In genomic region chr22:19122752-19123492, GRCh38 we compare ENCODE assay signal across 8 cellular contexts. TPM values are rescaled to one million over a fixed set of nuclear protein-coding genes. Genes with fewer than 3 reads are reported as not detected.
A peak's percentile ranks its signal among the peaks of the same experiment; 100 is the strongest.
DNase-seq lines count a peak whose midpoint lies in the region; ATAC-seq, FAIRE-seq and TF ChIP-seq lines count a peak whose summit lies in the region.

No MANE protein-coding gene starts in this region.

- no peak overlapping the region for H2AK9ac ChIP-seq in IMR-90 (replicated peaks; ENCODE audit: low read depth, low read length, poor library complexity)

- no peak overlapping the region for H2AK5ac ChIP-seq in IMR-90 (ENCODE audit: low read depth, low read length)

- intact Hi-C loops in Calu3 (cut with micrococcal nuclease; ENCODE audit: unreplicated experiment) (no loop called here), IMR-90 (cut with micrococcal nuclease) (loop anchor here (5.0 kb wide), 1 partner anchor 61 kb away; no protein-coding TSS in a partner anchor), K562 (cut with micrococcal nuclease) (loop anchor here (1.0 to 10.0 kb wide), 6 partner anchors 14 to 502 kb away; partner anchors contain the start of genes CDC45, ESS2, HIRA and MRPL40)

- H2BK15ac ChIP-seq in IMR-90 (ENCODE audit: low read depth, low read length), result no peak overlapping the region

- peaks cover 39% of the 10 kb centered on the region for H4K20me1 ChIP-seq in IMR-90 (ENCODE audit: insufficient read depth, low read length)
- peaks cover 38% of the 10 kb centered on the region for H4K20me1 ChIP-seq in K562 (replicated peaks; ENCODE audit: control insufficient read depth, insufficient read depth, low read length)

- DNase-seq in Calu3 (peak; percentile 23), IMR-90 (peak; percentile 5), K562 (ENCODE audit: extremely low read depth in 1 of 4, low spot score in 3 of 4) (peak in 2 of 4 experiments; percentile 65 to 75), kidney epithelial cell (ENCODE audit: low read depth) (no peak), GDM1 (lab: John Stamatoyannopoulos, UW) (no peak), HK-2 (ENCODE audit: unreplicated experiment) (no peak)
- no peak for DNase-seq in activated CD8-positive, alpha-beta memory T cell treated with anti-CD3 and anti-CD28 coated beads, Interleukin-2, amount 50 U/mL, for 48 hours

- H2AFZ ChIP-seq in IMR-90 (replicated peaks; ENCODE audit: low read length, poor library complexity) (peak overlapping the region; percentile 80), K562 (ENCODE audit: low read depth, low read length) (peak overlapping the region; percentile 90)

- no peaks in the 10 kb centered on the region for H3K27me3 Mint-ChIP-seq in Calu3 (ENCODE audit: unreplicated experiment)

- H2BK5ac ChIP-seq in IMR-90 (ENCODE audit: low read depth, low read length, poor library complexity, severe bottlenecking), result no peak overlapping the region

- peaks cover 29% of the 10 kb centered on the region for H3K36me3 Mint-ChIP-seq in Calu3 (ENCODE audit: insufficient read depth, unreplicated experiment)

- peaks cover 2% of the 10 kb centered on the region; the same call in 1 of the 2 replicates for H3K36me3 ChIP-seq in IMR-90 (ENCODE audit: control insufficient read depth, insufficient read depth, low read length)
- H3K36me3 ChIP-seq in K562 (ENCODE audit: control insufficient read depth, insufficient read depth, low read length), result peaks cover 23% of the 10 kb centered on the region
- peaks cover 1% of the 10 kb centered on the region for H3K36me3 ChIP-seq in kidney epithelial cell (ENCODE audit: control insufficient read depth, insufficient read depth, low read length)
- peaks cover 0 to 4% (median 0%) of the 10 kb centered on the region in 5 donors for H3K36me3 ChIP-seq in subcutaneous abdominal adipose tissue (ENCODE audit: control insufficient read depth in 5 of 5, insufficient read depth in 5 of 5, low read length in 5 of 5)

- FAIRE-seq in K562 (lab: Jason Lieb, UNC), result no peak

- H3K4me3 ChIP-seq in IMR-90 (ENCODE audit: insufficient read depth, low read depth, low read length) (peak overlapping the region; percentile 25), K562 (peak overlapping the region; percentile 77), kidney epithelial cell (ENCODE audit: low read depth, low read length) (peak overlapping the region; percentile 53), subcutaneous abdominal adipose tissue (ENCODE audit: low read depth in 1 of 5, low read length in 5 of 5) (peak overlapping the region; percentile 61 to 95 (median 65))

- peak overlapping the region in 1 of 2 experiments; percentile 46; a peak in 1 of 4 replicates for H4K8ac ChIP-seq in IMR-90 (ENCODE audit: low read depth in 2 of 2, low read length in 2 of 2)

- TF ChIP-seq POLR2A in IMR-90 (IDR thresholded peaks at IDR 0.05; ENCODE audit: low read depth, low read length) (no peak), K562 (conservative IDR thresholded peaks at IDR 0.05) (no peak)

- H3K27me3 ChIP-seq in IMR-90 (ENCODE audit: control insufficient read depth, insufficient read depth, low read length) (no peaks in the 10 kb centered on the region), K562 (ENCODE audit: control insufficient read depth in 2 of 2, insufficient read depth in 2 of 2, low read length in 2 of 2) (peaks cover 18 to 30% of the 10 kb centered on the region in 2 experiments; a peak in 4 of 5 replicates), kidney epithelial cell (ENCODE audit: control insufficient read depth, insufficient read depth, low read length) (no peaks in the 10 kb centered on the region), subcutaneous abdominal adipose tissue (ENCODE audit: control insufficient read depth in 5 of 5, insufficient read depth in 4 of 5, low read length in 5 of 5) (no peaks in the 10 kb centered on the region)

- peaks cover 18% of the 10 kb centered on the region for H3K9me1 ChIP-seq in IMR-90 (ENCODE audit: insufficient read depth, low read length)
- H3K9me1 ChIP-seq in K562 (ENCODE audit: control insufficient read depth, insufficient read depth, low read length), result peaks cover 10% of the 10 kb centered on the region

- H4K5ac ChIP-seq in IMR-90 (ENCODE audit: low read depth, low read length), result peak overlapping the region; percentile 12; the same call in 1 of the 2 replicates

- no peak overlapping the region for H2BK20ac ChIP-seq in IMR-90 (ENCODE audit: low read depth, low read length)

- no peak overlapping the region for H3K18ac ChIP-seq in IMR-90 (ENCODE audit: low read depth, low read length)

- dilution Hi-C loops in IMR-90 (cut with HindIII; ENCODE audit: low sequenced_read_pairs, unreplicated experiment), result no loop called here

- peak overlapping the region; percentile 85 for H3K4me3 Mint-ChIP-seq in Calu3 (ENCODE audit: low read depth, unreplicated experiment)

- H3K4me1 ChIP-seq in IMR-90 (ENCODE audit: control insufficient read depth, insufficient read depth, low read length) (peaks cover 16% of the 10 kb centered on the region), K562 (replicated peaks in 1 of 2; ENCODE audit: control insufficient read depth in 2 of 2, insufficient read depth in 2 of 2, low read length in 2 of 2) (peaks cover 30 to 55% of the 10 kb centered on the region in 2 experiments), subcutaneous abdominal adipose tissue (ENCODE audit: control insufficient read depth in 5 of 5, insufficient read depth in 5 of 5, low read length in 5 of 5) (peaks cover 9 to 51% (median 43%) of the 10 kb centered on the region in 5 donors)

- H3K79me1 ChIP-seq in IMR-90 (ENCODE audit: low read depth in 1 of 2, low read length in 2 of 2), result peaks cover 13 to 37% of the 10 kb centered on the region in 2 experiments

- ATAC-seq in IMR-90 (ENCODE audit: low read depth) (peak; percentile 15), K562 (peak; percentile 22)

- H3K9me3 ChIP-seq in IMR-90 (ENCODE audit: control insufficient read depth, insufficient read depth, low read length) (no peaks in the 10 kb centered on the region), K562 (replicated peaks; ENCODE audit: control insufficient read depth, insufficient read depth, low read depth, low read length) (no peaks in the 10 kb centered on the region), subcutaneous abdominal adipose tissue (ENCODE audit: control insufficient read depth in 5 of 5, low read length in 5 of 5) (no peaks in the 10 kb centered on the region)

- H3K9ac ChIP-seq in IMR-90 (ENCODE audit: low read depth, low read length) (peak overlapping the region; percentile 21; the same call in 1 of the 2 replicates), K562 (ENCODE audit: insufficient read depth in 1 of 2, low read depth in 2 of 2, low read length in 2 of 2) (peak overlapping the region; percentile 50 to 89; a peak in 3 of 4 replicates), subcutaneous abdominal adipose tissue (ENCODE audit: low read length in 5 of 5) (peak overlapping the region in 4 of 5 donors; percentile 30 to 79 (median 66))

- 0 out of 2 replicates have a peak, but pooled peaks have one; percentile 5 for TF ChIP-seq EP300 in K562 (IDR thresholded peaks at IDR 0.05; ENCODE audit: low read length)

- POLR2A ChIA-PET in IMR-90 (lab: Charles Lee; ENCODE audit: unreplicated experiment) (no interaction called here), K562 (lab: Yijun Ruan, JAX) (interaction anchor here (0.6 to 9.0 kb wide), 19 partner anchors 8 to 1473 kb away, joined by 3 to 67 read pairs (median 4); partner anchors contain the start of gene ESS2)

- no peak overlapping the region for H4K91ac ChIP-seq in IMR-90 (ENCODE audit: insufficient read depth, low read depth, low read length)

- H3K9me3 Mint-ChIP-seq in Calu3 (ENCODE audit: low read depth, unreplicated experiment), result no peaks in the 10 kb centered on the region

- CTCF ChIA-PET in Calu3 (lab: Charles Lee), result interaction anchor here (0.6 kb wide), 1 partner anchor 56 kb away, joined by 6 read pairs; the partner anchor contains the start of gene SLC25A1
- CTCF ChIA-PET in IMR-90 (lab: Yijun Ruan, JAX), result interaction anchor here (0.6 kb wide), 1 partner anchor 22 kb away, joined by 3 read pairs; the partner anchor contains the start of gene ESS2
- CTCF ChIA-PET in K562 (lab: Yijun Ruan, JAX; ENCODE audit: low intra/inter-chr PET ratio), result interaction anchor here (0.6 kb wide), 1 partner anchor 831 kb away, joined by 5 read pairs; no protein-coding TSS in a partner anchor

- no peak for TF ChIP-seq CTCF in Calu3 (IDR thresholded peaks at IDR 0.05; ENCODE audit: unreplicated experiment)
- no peak for TF ChIP-seq CTCF in IMR-90 (conservative IDR thresholded peaks at IDR 0.05; ENCODE audit: low read depth, low read length)
- no peak; a peak in 1 of 6 replicates for TF ChIP-seq CTCF in K562 (IDR thresholded peaks at IDR 0.05 in 2 of 3, conservative IDR thresholded peaks at IDR 0.05 in 1 of 3; ENCODE audit: insufficient read depth in 2 of 3, low read depth in 1 of 3, low read length in 3 of 3)
- TF ChIP-seq CTCF in kidney epithelial cell (IDR thresholded peaks at IDR 0.05; ENCODE audit: insufficient read depth, low read length, poor library complexity, severe bottlenecking), result no peak

- H2BK120ac ChIP-seq in IMR-90 (ENCODE audit: low read depth, low read length), result no peak overlapping the region

- 0 out of 2 replicates have a peak overlapping the region, but pooled peaks have one; percentile 63 for H3K23ac ChIP-seq in IMR-90 (ENCODE audit: low read depth, low read length)

- no peak overlapping the region for H3K56ac ChIP-seq in IMR-90 (ENCODE audit: extremely low read depth, insufficient read depth, low read length)

- TF ChIP-seq RAD21 in IMR-90 (IDR thresholded peaks at IDR 0.05; ENCODE audit: low read length) (no peak), K562 (CRISPR knock-in tag; conservative IDR thresholded peaks at IDR 0.05 in 1 of 2, IDR thresholded peaks at IDR 0.05 in 1 of 2) (no peak)

- no peak overlapping the region for H3K27ac ChIP-seq in IMR-90 (ENCODE audit: insufficient read depth, low read length)
- H3K27ac ChIP-seq in K562 (ENCODE audit: extremely low read depth, low read depth, low read length), result peak overlapping the region; percentile 29; the same call in 2 of the 3 replicates
- no peak overlapping the region for H3K27ac ChIP-seq in subcutaneous abdominal adipose tissue (ENCODE audit: low read depth, low read length)

- H3K4me1 Mint-ChIP-seq in Calu3 (ENCODE audit: low read depth, unreplicated experiment), result peaks cover 23% of the 10 kb centered on the region

- no TSS peak for BruUV-seq in Calu3 (replicated peaks; lab: Mats Ljungman, UMichigan)
- no TSS peak for BruUV-seq in IMR-90 (replicated peaks; lab: Mats Ljungman, UMichigan)
- TSS peak; percentile 89 for BruUV-seq in K562 (replicated peaks; lab: Mats Ljungman, UMichigan)

- no peak overlapping the region for H3K14ac ChIP-seq in IMR-90 (replicated peaks; ENCODE audit: low read depth, low read length)

- WGBS in IMR-90 (ENCODE audit: extremely low coverage in 2 of 2, insufficient read length in 1 of 2), 2 experiments, result 3% methylated on average over 10 of the region's 27 CpGs; no CpG with 5 or more reads in 1 of the 2 experiments
- 29% methylated on average over 27 of the region's 27 CpGs for WGBS in K562 (ENCODE audit: insufficient coverage, low coverage, missing lambda C conversion rate)

- 0 out of 2 replicates have a peak overlapping the region, but pooled peaks have one; percentile 28 for H3K4ac ChIP-seq in IMR-90 (ENCODE audit: low read depth, low read length)

- peaks cover 43% of the 10 kb centered on the region for H3K79me2 ChIP-seq in K562 (ENCODE audit: control insufficient read depth, insufficient read depth, low read length)

- peak overlapping the region; percentile 15 for H3K27ac Mint-ChIP-seq in Calu3 (ENCODE audit: unreplicated experiment)

- H3K4me2 ChIP-seq in IMR-90 (ENCODE audit: low read depth, low read length), result peak overlapping the region; percentile 88
- H3K4me2 ChIP-seq in K562 (ENCODE audit: insufficient read depth, low read length), result peak overlapping the region; percentile 75

- in situ Hi-C loops in IMR-90 (cut with MboI; ENCODE audit: low sequenced_read_pairs) (no loop called here), K562 (cut with MboI) (no loop called here)

RNA-seq across cellular contexts. Expression of gene DGCR2, which starts 0.7 kb away (rescaled TPM):
- total RNA-seq in Calu3 (2022) (76.4 and 81.8 TPM in 2 replicates), IMR-90 (2012; rRNA removed) (17.2 and 18.6 TPM in 2 replicates), K562 (2014; rRNA removed) (62.9 and 79.7 TPM in 2 replicates), K562 (2014; rRNA removed; fragmentation: Illumina TruSeq; extraction: Trizol) (25.0 and 31.7 TPM in 2 replicates), K562 (2015; rRNA removed; fragmentation: Illumina TruSeq; extraction: Trizol) (52.2 and 56.7 TPM in 2 replicates), K562 (2021) (101 and 103 TPM in 2 replicates), kidney epithelial cell (71.2 and 85.0 TPM in 2 replicates)
- polyA plus RNA-seq in IMR-90 (2012; rRNA removed) (33.5 and 35.4 TPM in 2 replicates), K562 (2011; rRNA removed) (45.6 and 65.3 TPM in 2 replicates), K562 (2014; fragmentation: Illumina TruSeq; extraction: Trizol) (56.7 and 59.7 TPM in 2 replicates), K562 (2014; fragmentation: Nextera tagmentation; extraction: Ambion mirVana) (under 1 TPM; 0.69 to 0.70 TPM), K562 (2014; rRNA removed) (54.1 and 56.4 TPM in 2 replicates)
- 29.9 and 40.0 TPM in 2 replicates for polyA plus RNA-seq in IMR-90 (2012; cell fraction: cytosol; rRNA removed)
- 21.0 and 41.5 TPM in 2 replicates for polyA plus RNA-seq in IMR-90 (2012; cell fraction: nucleus; rRNA removed; ENCODE audit: low replicate concordance)
- 104 and 237 TPM in 2 replicates for total RNA-seq in K562 (2011; cell fraction: chromatin; rRNA removed; ENCODE audit: low replicate concordance)
- total RNA-seq in K562 (2011; cell fraction: nucleolus; rRNA removed), result 233 and 250 TPM in 2 replicates
- 163 and 192 TPM in 2 replicates for total RNA-seq in K562 (2011; cell fraction: nucleoplasm; rRNA removed)
- 87.9 and 92.8 TPM in 2 replicates for polyA plus RNA-seq in K562 (2011; cell fraction: cytosol; rRNA removed)
- 96.5 and 99.6 TPM in 2 replicates for polyA plus RNA-seq in K562 (2011; cell fraction: nucleus; rRNA removed)
- polyA plus RNA-seq in K562 (2012), result 68.2 and 87.4 TPM in 2 replicates
- 59.4 and 60.5 TPM in 2 replicates for polyA minus RNA-seq in K562 (2011; rRNA and poly(A)+ RNA removed)
- polyA minus RNA-seq in K562 (2011; cell fraction: cytosol; rRNA and poly(A)+ RNA removed), result 76.8 and 101 TPM in 2 replicates
- 59.6 and 106 TPM in 2 replicates for polyA minus RNA-seq in K562 (2011; cell fraction: nucleus; rRNA and poly(A)+ RNA removed)

RNA-seq across cellular contexts. Expression of gene TSSK2, which starts 8.2 kb away (rescaled TPM):
- not detected in 2 replicates for total RNA-seq in Calu3 (2022)
- not detected in 2 replicates for total RNA-seq in IMR-90 (2012; rRNA removed)
- not detected in 2 replicates for polyA plus RNA-seq in IMR-90 (2012; rRNA removed)
- not detected in 2 replicates for polyA plus RNA-seq in IMR-90 (2012; cell fraction: cytosol; rRNA removed)
- polyA plus RNA-seq in IMR-90 (2012; cell fraction: nucleus; rRNA removed; ENCODE audit: low replicate concordance), result not detected in 2 replicates
- total RNA-seq in K562 (2011; cell fraction: chromatin; rRNA removed; ENCODE audit: low replicate concordance), result 0.21 TPM in 1 of 2 replicates, not detected in the other
- not detected in 2 replicates for total RNA-seq in K562 (2011; cell fraction: nucleolus; rRNA removed)
- total RNA-seq in K562 (2011; cell fraction: nucleoplasm; rRNA removed), result 0.22 TPM in 1 of 2 replicates, not detected in the other
- total RNA-seq in K562 (2014; rRNA removed), result not detected in 2 replicates
- total RNA-seq in K562 (2014; rRNA removed; fragmentation: Illumina TruSeq; extraction: Trizol), result not detected in 2 replicates
- total RNA-seq in K562 (2015; rRNA removed; fragmentation: Illumina TruSeq; extraction: Trizol), result not detected in 2 replicates
- not detected in 2 replicates for total RNA-seq in K562 (2021)
- polyA plus RNA-seq in K562 (2011; rRNA removed), result not detected in 2 replicates
- 0.04 TPM in 1 of 2 replicates, not detected in the other for polyA plus RNA-seq in K562 (2011; cell fraction: cytosol; rRNA removed)
- polyA plus RNA-seq in K562 (2011; cell fraction: nucleus; rRNA removed), result 0.10 TPM in 1 of 2 replicates, not detected in the other
- not detected in 2 replicates for polyA plus RNA-seq in K562 (2012)
- polyA plus RNA-seq in K562 (2014; fragmentation: Illumina TruSeq; extraction: Trizol), result not detected in 2 replicates
- not detected for polyA plus RNA-seq in K562 (2014; fragmentation: Nextera tagmentation; extraction: Ambion mirVana)
- polyA plus RNA-seq in K562 (2014; rRNA removed), result 0.04 TPM in 1 of 2 replicates, not detected in the other
- not detected in 2 replicates for polyA minus RNA-seq in K562 (2011; rRNA and poly(A)+ RNA removed)
- not detected in 2 replicates for polyA minus RNA-seq in K562 (2011; cell fraction: cytosol; rRNA and poly(A)+ RNA removed)
- not detected in 2 replicates for polyA minus RNA-seq in K562 (2011; cell fraction: nucleus; rRNA and poly(A)+ RNA removed)
- total RNA-seq in kidney epithelial cell, result not detected in 2 replicates

RNA-seq across cellular contexts. Expression of gene ESS2, which starts 21.5 kb away (rescaled TPM):
- total RNA-seq in Calu3 (2022) (15.9 and 16.8 TPM in 2 replicates), IMR-90 (2012; rRNA removed) (13.4 and 16.7 TPM in 2 replicates), K562 (2014; rRNA removed) (42.5 and 47.4 TPM in 2 replicates), K562 (2014; rRNA removed; fragmentation: Illumina TruSeq; extraction: Trizol) (9.4 and 10.7 TPM in 2 replicates), K562 (2015; rRNA removed; fragmentation: Illumina TruSeq; extraction: Trizol) (28.3 and 30.9 TPM in 2 replicates), K562 (2021) (51.3 and 52.8 TPM in 2 replicates), kidney epithelial cell (19.0 and 20.4 TPM in 2 replicates)
- polyA plus RNA-seq in IMR-90 (2012; rRNA removed) (17.3 and 18.3 TPM in 2 replicates), K562 (2011; rRNA removed) (26.8 and 44.0 TPM in 2 replicates), K562 (2014; fragmentation: Illumina TruSeq; extraction: Trizol) (23.6 and 41.0 TPM in 2 replicates), K562 (2014; fragmentation: Nextera tagmentation; extraction: Ambion mirVana) (1 to 10 TPM in 1 of 2 experiments, under 1 TPM in 1; 0.70 to 1.9 TPM), K562 (2014; rRNA removed) (47.1 and 58.1 TPM in 2 replicates)
- polyA plus RNA-seq in IMR-90 (2012; cell fraction: cytosol; rRNA removed), result 19.4 and 22.2 TPM in 2 replicates
- polyA plus RNA-seq in IMR-90 (2012; cell fraction: nucleus; rRNA removed; ENCODE audit: low replicate concordance), result 22.1 and 33.4 TPM in 2 replicates
- total RNA-seq in K562 (2011; cell fraction: chromatin; rRNA removed; ENCODE audit: low replicate concordance), result 22.9 and 43.9 TPM in 2 replicates
- total RNA-seq in K562 (2011; cell fraction: nucleolus; rRNA removed), result 30.7 and 33.7 TPM in 2 replicates
- 20.2 and 27.2 TPM in 2 replicates for total RNA-seq in K562 (2011; cell fraction: nucleoplasm; rRNA removed)
- 44.3 and 59.3 TPM in 2 replicates for polyA plus RNA-seq in K562 (2011; cell fraction: cytosol; rRNA removed)
- 50.0 and 63.7 TPM in 2 replicates for polyA plus RNA-seq in K562 (2011; cell fraction: nucleus; rRNA removed)
- 34.4 and 35.2 TPM in 2 replicates for polyA plus RNA-seq in K562 (2012)
- polyA minus RNA-seq in K562 (2011; rRNA and poly(A)+ RNA removed), result 11.3 and 13.6 TPM in 2 replicates
- 16.3 and 30.8 TPM in 2 replicates for polyA minus RNA-seq in K562 (2011; cell fraction: cytosol; rRNA and poly(A)+ RNA removed)
- 11.7 and 24.3 TPM in 2 replicates for polyA minus RNA-seq in K562 (2011; cell fraction: nucleus; rRNA and poly(A)+ RNA removed)

RNA-seq across cellular contexts. Expression of gene GSC2, which starts 27.2 kb away (rescaled TPM):
- total RNA-seq in Calu3 (2022) (not detected in 2 replicates), IMR-90 (2012; rRNA removed) (not detected in 2 replicates), K562 (2014; rRNA removed) (not detected in 2 replicates), K562 (2014; rRNA removed; fragmentation: Illumina TruSeq; extraction: Trizol) (not detected in 2 replicates), K562 (2015; rRNA removed; fragmentation: Illumina TruSeq; extraction: Trizol) (not detected in 2 replicates), K562 (2021) (not detected in 2 replicates), kidney epithelial cell (not detected in 2 replicates)
- polyA plus RNA-seq in IMR-90 (2012; rRNA removed) (not detected in 2 replicates), K562 (2011; rRNA removed) (not detected in 2 replicates), K562 (2014; fragmentation: Illumina TruSeq; extraction: Trizol) (not detected in 2 replicates), K562 (2014; fragmentation: Nextera tagmentation; extraction: Ambion mirVana) (not detected), K562 (2014; rRNA removed) (not detected in 2 replicates)
- not detected in 2 replicates for polyA plus RNA-seq in IMR-90 (2012; cell fraction: cytosol; rRNA removed)
- not detected in 2 replicates for polyA plus RNA-seq in IMR-90 (2012; cell fraction: nucleus; rRNA removed; ENCODE audit: low replicate concordance)
- not detected in 2 replicates for total RNA-seq in K562 (2011; cell fraction: chromatin; rRNA removed; ENCODE audit: low replicate concordance)
- total RNA-seq in K562 (2011; cell fraction: nucleolus; rRNA removed), result not detected in 2 replicates
- total RNA-seq in K562 (2011; cell fraction: nucleoplasm; rRNA removed), result not detected in 2 replicates
- not detected in 2 replicates for polyA plus RNA-seq in K562 (2011; cell fraction: cytosol; rRNA removed)
- polyA plus RNA-seq in K562 (2011; cell fraction: nucleus; rRNA removed), result not detected in 2 replicates
- not detected in 2 replicates for polyA plus RNA-seq in K562 (2012)
- polyA minus RNA-seq in K562 (2011; rRNA and poly(A)+ RNA removed), result not detected in 2 replicates
- polyA minus RNA-seq in K562 (2011; cell fraction: cytosol; rRNA and poly(A)+ RNA removed), result not detected in 2 replicates
- polyA minus RNA-seq in K562 (2011; cell fraction: nucleus; rRNA and poly(A)+ RNA removed), result not detected in 2 replicates

RNA-seq across cellular contexts. Expression of gene SLC25A1, which starts 55.6 kb away (rescaled TPM):
- total RNA-seq in Calu3 (2022), result 118 and 120 TPM in 2 replicates
- 41.0 and 46.1 TPM in 2 replicates for total RNA-seq in IMR-90 (2012; rRNA removed)
- 56.5 and 58.5 TPM in 2 replicates for polyA plus RNA-seq in IMR-90 (2012; rRNA removed)
- polyA plus RNA-seq in IMR-90 (2012; cell fraction: cytosol; rRNA removed), result 55.4 and 87.6 TPM in 2 replicates
- 39.2 and 103 TPM in 2 replicates for polyA plus RNA-seq in IMR-90 (2012; cell fraction: nucleus; rRNA removed; ENCODE audit: low replicate concordance)
- total RNA-seq in K562 (2011; cell fraction: chromatin; rRNA removed; ENCODE audit: low replicate concordance), result 34.4 and 107 TPM in 2 replicates
- 114 and 122 TPM in 2 replicates for total RNA-seq in K562 (2011; cell fraction: nucleolus; rRNA removed)
- 76.8 and 81.5 TPM in 2 replicates for total RNA-seq in K562 (2011; cell fraction: nucleoplasm; rRNA removed)
- total RNA-seq in K562 (2014; rRNA removed), result 329 and 469 TPM in 2 replicates
- total RNA-seq in K562 (2014; rRNA removed; fragmentation: Illumina TruSeq; extraction: Trizol), result 54.3 and 89.6 TPM in 2 replicates
- total RNA-seq in K562 (2015; rRNA removed; fragmentation: Illumina TruSeq; extraction: Trizol), result 109 and 119 TPM in 2 replicates
- total RNA-seq in K562 (2021), result 399 and 408 TPM in 2 replicates
- polyA plus RNA-seq in K562 (2011; rRNA removed), result 110 and 216 TPM in 2 replicates
- polyA plus RNA-seq in K562 (2011; cell fraction: cytosol; rRNA removed), result 329 and 368 TPM in 2 replicates
- 294 and 343 TPM in 2 replicates for polyA plus RNA-seq in K562 (2011; cell fraction: nucleus; rRNA removed)
- 272 and 330 TPM in 2 replicates for polyA plus RNA-seq in K562 (2012)
- polyA plus RNA-seq in K562 (2014; fragmentation: Illumina TruSeq; extraction: Trizol), result 183 and 239 TPM in 2 replicates
- polyA plus RNA-seq in K562 (2014; fragmentation: Nextera tagmentation; extraction: Ambion mirVana), result 10 to 100 TPM; 11.0 to 23.7 TPM
- polyA plus RNA-seq in K562 (2014; rRNA removed), result 248 and 262 TPM in 2 replicates
- polyA minus RNA-seq in K562 (2011; rRNA and poly(A)+ RNA removed), result 64.7 and 77.1 TPM in 2 replicates
- 103 and 287 TPM in 2 replicates for polyA minus RNA-seq in K562 (2011; cell fraction: cytosol; rRNA and poly(A)+ RNA removed)
- polyA minus RNA-seq in K562 (2011; cell fraction: nucleus; rRNA and poly(A)+ RNA removed), result 46.3 and 88.1 TPM in 2 replicates
- 82.7 and 98.8 TPM in 2 replicates for total RNA-seq in kidney epithelial cell

Comparison
In these comparisons a context has a peak if more than half of its experiments do, and no peak if none do; other contexts are left out.
1. DNase-seq: peak in Calu3 (single experiment) and IMR-90 (single experiment); none in kidney epithelial cell (single experiment), activated CD8-positive, alpha-beta memory T cell treated with anti-CD3 and anti-CD28 coated beads, Interleukin-2, amount 50 U/mL, for 48 hours (single experiment), GDM1 (single experiment) and HK-2 (single experiment).
2. H3K4me3 ChIP-seq: peak in every context shown above with its lines; median percentile 77 in K562; 65 in subcutaneous abdominal adipose tissue; 53 in kidney epithelial cell; 25 in IMR-90.
3. Peak in every context shown above with its lines, with median percentiles within 50 percentile points of each other: H3K9ac ChIP-seq.